ENCODE assay signal across 1 cellular context in genomic region chr9:105126233-105126632, GRCh38.
TF ChIP-seq lines count a peak whose summit lies in the region.

No MANE protein-coding gene starts in this region.

TF ChIP-seq in WTC11, 78 proteins besides CTCF, POLR2A, EP300 and RAD21 (continued from another document):
- no peak for TF ChIP-seq MXD4 (CRISPR knock-in tag; IDR thresholded peaks at IDR 0.05; ENCODE audit: borderline replicate concordance)
- TF ChIP-seq OVOL2 (CRISPR knock-in tag; IDR thresholded peaks at IDR 0.05; ENCODE audit: borderline replicate concordance), result no peak
- TF ChIP-seq, protein P1, sequence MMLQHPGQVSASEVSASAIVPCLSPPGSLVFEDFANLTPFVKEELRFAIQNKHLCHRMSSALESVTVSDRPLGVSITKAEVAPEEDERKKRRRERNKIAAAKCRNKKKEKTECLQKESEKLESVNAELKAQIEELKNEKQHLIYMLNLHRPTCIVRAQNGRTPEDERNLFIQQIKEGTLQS (CRISPR knock-in tag; conservative IDR thresholded peaks at IDR 0.05), result no peak
- no peak for TF ChIP-seq ZNF396 (CRISPR knock-in tag; IDR thresholded peaks at IDR 0.05; ENCODE audit: borderline replicate concordance)
- TF ChIP-seq ZNF219 (CRISPR knock-in tag; IDR thresholded peaks at IDR 0.05; ENCODE audit: borderline replicate concordance), result no peak
